ENCODE assay signal across 8 cellular contexts in genomic region chr22:36510966-36511881, GRCh38. TPM values are rescaled to one million over a fixed set of nuclear protein-coding genes. Genes with fewer than 3 reads are reported as not detected.
A peak's percentile ranks its signal among the peaks of the same experiment; 100 is the strongest.
DNase-seq lines count a peak whose midpoint lies in the region; ATAC-seq, FAIRE-seq and TF ChIP-seq lines count a peak whose summit lies in the region.

No MANE protein-coding gene starts in this region.

- POLR2A ChIA-PET in AG04449 (lab: Yijun Ruan, JAX): interaction anchor here (0.5 to 1.2 kb wide), 5 partner anchors 10 to 265 kb away, joined by 3 to 4 read pairs (median 3); partner anchors contain the start of gene IFT27

- no peak overlapping the region for H3K4me3 Mint-ChIP-seq in activated naive CD4-positive, alpha-beta T cell treated with anti-CD3 and anti-CD28 coated beads for 36 hours

- no peaks in the 10 kb centered on the region for H3K27me3 ChIP-seq in left ventricle myocardium inferior (ENCODE audit: low read depth)

- no peaks in the 10 kb centered on the region for H3K27me3 Mint-ChIP-seq in activated naive CD4-positive, alpha-beta T cell treated with anti-CD3 and anti-CD28 coated beads for 36 hours (ENCODE audit: low read depth)

- H3K4me3 ChIP-seq in AG04449 (ENCODE audit: low read depth, low read length) (no peak overlapping the region), left ventricle myocardium inferior (no peak overlapping the region)

- peak overlapping the region; percentile 19 for H3K27ac Mint-ChIP-seq in activated naive CD4-positive, alpha-beta T cell treated with anti-CD3 and anti-CD28 coated beads for 36 hours

- peaks cover 13% of the 10 kb centered on the region for H3K4me1 ChIP-seq in left ventricle myocardium inferior

- peaks cover 48% of the 10 kb centered on the region for H3K36me3 Mint-ChIP-seq in activated naive CD4-positive, alpha-beta T cell treated with anti-CD3 and anti-CD28 coated beads for 36 hours (ENCODE audit: low read depth)

- no peaks in the 10 kb centered on the region for H3K9me3 ChIP-seq in left ventricle myocardium inferior (replicated peaks)

- TF ChIP-seq CTCF in AG04449 (IDR thresholded peaks at IDR 0.05; ENCODE audit: insufficient read depth, low read length, missing control alignments): peak; percentile 68
- TF ChIP-seq CTCF in left ventricle myocardium inferior (IDR thresholded peaks at IDR 0.05; ENCODE audit: borderline replicate concordance): peak; percentile 66

- intact Hi-C loops in activated naive CD4-positive, alpha-beta T cell treated with anti-CD3 and anti-CD28 coated beads for 36 hours (cut with micrococcal nuclease): no loop called here
- intact Hi-C loops in left ventricle myocardium inferior (cut with micrococcal nuclease): no loop called here

- H3K4me1 Mint-ChIP-seq in activated naive CD4-positive, alpha-beta T cell treated with anti-CD3 and anti-CD28 coated beads for 36 hours (ENCODE audit: low read depth): peaks cover 13% of the 10 kb centered on the region

- no peak for ATAC-seq in GM18873 (IDR thresholded peaks at IDR 0.05; ENCODE audit: low FRiP score, unreplicated experiment)

- CTCF ChIA-PET in AG04449 (lab: Yijun Ruan, JAX): interaction anchor here (0.7 to 4.3 kb wide), 16 partner anchors 7 to 467 kb away, joined by 3 to 57 read pairs (median 4); partner anchors contain the start of genes EIF3D, IFT27 and TXN2
- CTCF ChIA-PET in activated naive CD4-positive, alpha-beta T cell treated with anti-CD3 and anti-CD28 coated beads for 36 hours (lab: Charles Lee): interaction anchor here (1.0 to 2.7 kb wide), 6 partner anchors 11 to 225 kb away, joined by 3 to 9 read pairs (median 6); no protein-coding TSS in a partner anchor

- peaks cover 64% of the 10 kb centered on the region for H3K36me3 ChIP-seq in left ventricle myocardium inferior

- no peak overlapping the region for H3K27ac ChIP-seq in left ventricle myocardium inferior (replicated peaks)

- peak; percentile 96 for FAIRE-seq in G401.6 (lab: Jason Lieb, UNC)

- no peaks in the 10 kb centered on the region for H3K9me3 Mint-ChIP-seq in activated naive CD4-positive, alpha-beta T cell treated with anti-CD3 and anti-CD28 coated beads for 36 hours

- DNase-seq in AG04449 (ENCODE audit: low read depth, low spot score) (no peak), NCI-H460 (ENCODE audit: extremely low read depth, low read depth) (peak; percentile 41), left ventricle myocardium inferior (no peak), GF-D8 (lab: John Stamatoyannopoulos, UW) (no peak)
- DNase-seq in activated naive CD4-positive, alpha-beta T cell treated with anti-CD3 and anti-CD28 coated beads for 36 hours: peak; percentile 53
- peak; percentile 35 for DNase-seq in stimulated activated CD4-positive, alpha-beta T cell treated with anti-CD3 and anti-CD28 coated beads, Interleukin-4, amount 100 ng/mL, for 24 hours

RNA-seq across cellular contexts. Expression of gene FOXRED2, which starts 4.4 kb away (rescaled TPM):
- 7.5 and 8.1 TPM in 2 replicates for total RNA-seq in NCI-H460 (2014; rRNA removed; shearing (Covaris generic))
- 13.5 and 22.3 TPM in 2 replicates for polyA plus RNA-seq in NCI-H460 (2014; cell fraction: nucleus; rRNA removed)
- 10 to 100 TPM; 10.6 to 11.9 TPM for total RNA-seq in activated naive CD4-positive, alpha-beta T cell treated with anti-CD3 and anti-CD28 coated beads for 36 hours
- total RNA-seq in left ventricle myocardium inferior: 9.8 TPM

RNA-seq across cellular contexts. Expression of gene EIF3D, which starts 17.7 kb away (rescaled TPM):
- 407 and 440 TPM in 2 replicates for total RNA-seq in NCI-H460 (2014; rRNA removed; shearing (Covaris generic))
- polyA plus RNA-seq in NCI-H460 (2014; cell fraction: nucleus; rRNA removed): 302 and 360 TPM in 2 replicates
- total RNA-seq in activated naive CD4-positive, alpha-beta T cell treated with anti-CD3 and anti-CD28 coated beads for 36 hours: 100 to 1,000 TPM; 334 to 341 TPM
- 75.4 TPM for total RNA-seq in left ventricle myocardium inferior

RNA-seq across cellular contexts. Expression of gene TXN2, which starts 29.8 kb away (rescaled TPM):
- total RNA-seq in NCI-H460 (2014; rRNA removed; shearing (Covaris generic)): 25.0 and 29.9 TPM in 2 replicates
- 10.6 and 28.7 TPM in 2 replicates for polyA plus RNA-seq in NCI-H460 (2014; cell fraction: nucleus; rRNA removed)
- total RNA-seq in activated naive CD4-positive, alpha-beta T cell treated with anti-CD3 and anti-CD28 coated beads for 36 hours: 100 to 1,000 TPM; 108 to 113 TPM
- total RNA-seq in left ventricle myocardium inferior: 113 TPM

Comparison
In these comparisons a context has a peak if more than half of its experiments do, and no peak if none do; other contexts are left out.
1. DNase-seq: peak in NCI-H460 (single experiment), activated naive CD4-positive, alpha-beta T cell treated with anti-CD3 and anti-CD28 coated beads for 36 hours (single experiment) and stimulated activated CD4-positive, alpha-beta T cell treated with anti-CD3 and anti-CD28 coated beads, Interleukin-4, amount 100 ng/mL, for 24 hours (single experiment); none in AG04449 (single experiment), left ventricle myocardium inferior (single experiment) and GF-D8 (single experiment).